In the genomic region with DNA sequence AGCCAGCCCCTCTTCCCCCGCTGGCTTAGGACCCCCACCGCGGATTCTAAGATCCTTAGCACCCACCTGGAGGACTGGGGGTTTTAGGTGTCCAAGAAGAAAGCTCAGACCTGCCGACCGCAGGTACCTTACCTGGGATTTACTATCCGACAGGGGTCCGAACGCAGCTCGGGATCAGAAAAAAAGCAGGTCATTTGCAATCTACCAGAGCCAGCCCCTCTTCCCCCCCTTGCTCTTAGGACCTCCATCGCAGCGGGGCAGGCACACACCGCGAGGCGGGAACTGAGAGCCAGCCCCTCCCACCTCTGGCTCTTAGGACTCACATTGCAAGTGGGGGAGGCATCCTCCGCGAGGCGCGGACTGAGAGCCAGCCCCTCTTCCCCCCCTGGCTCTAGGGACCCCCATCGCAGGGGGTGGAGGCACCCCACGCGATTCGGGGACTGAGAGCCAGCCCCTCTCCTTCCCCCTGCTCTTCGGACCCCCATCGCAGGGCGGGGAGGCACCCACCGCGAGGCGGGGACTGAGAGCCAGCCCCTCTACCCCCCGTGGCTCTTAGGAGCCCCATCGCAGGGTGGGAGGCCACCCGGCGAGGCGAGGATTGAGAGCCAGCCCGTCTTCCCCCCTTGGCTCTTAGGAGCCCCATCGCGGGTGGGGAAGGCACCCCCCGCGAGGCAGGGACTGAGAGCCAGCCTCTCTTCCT, we compare ENCODE assay signal across 8 cellular contexts. TPM values are rescaled to one million over a fixed set of nuclear protein-coding genes. Genes with fewer than 3 reads are reported as not detected.
A peak's percentile ranks its signal among the peaks of the same experiment; 100 is the strongest.
DNase-seq lines count a peak whose midpoint lies in the region; ATAC-seq, FAIRE-seq and TF ChIP-seq lines count a peak whose summit lies in the region.

No MANE protein-coding gene starts in this region.

- BruUV-seq in mammary epithelial cell (replicated peaks; lab: Mats Ljungman, UMichigan) = no TSS peak

- peak overlapping the region; percentile 20 for H2AFZ ChIP-seq in mammary epithelial cell (ENCODE audit: low read depth, low read length)

- H3K4me1 ChIP-seq in mammary epithelial cell (ENCODE audit: insufficient read depth, low read length) = peaks cover 22% of the 10 kb centered on the region
- peaks cover 10% of the 10 kb centered on the region for H3K4me1 ChIP-seq in mucosa of descending colon (ENCODE audit: low read depth)

- H3K79me2 ChIP-seq in mammary epithelial cell (ENCODE audit: insufficient read depth, low read length) = no peaks in the 10 kb centered on the region

- peak; percentile 64 for ATAC-seq in HG02973 (IDR thresholded peaks at IDR 0.05; ENCODE audit: unreplicated experiment)
- ATAC-seq in mucosa of descending colon = peak; percentile 71
- ATAC-seq in HG02623 (IDR thresholded peaks at IDR 0.05; ENCODE audit: unreplicated experiment) = no peak

- FAIRE-seq in urothelium cell line (lab: Jason Lieb, UNC) = no peak
- no peak for FAIRE-seq in GM12891 (lab: Jason Lieb, UNC)

- intact Hi-C loops in mammary epithelial cell (cut with micrococcal nuclease) (no loop called here), mucosa of descending colon (cut with DNase I, micrococcal nuclease) (no loop called here)

- dilution Hi-C loops in mammary epithelial cell (cut with HindIII; ENCODE audit: low sequenced_read_pairs) = no loop called here

- TF ChIP-seq POLR2A in GM12891 (IDR thresholded peaks at IDR 0.05; ENCODE audit: low read depth, low read length) = no peak

- H4K20me1 ChIP-seq in mammary epithelial cell (ENCODE audit: insufficient read depth, low read length) = no peaks in the 10 kb centered on the region

- WGBS in mammary epithelial cell (ENCODE audit: low coverage, missing lambda C conversion rate) = 9% methylated on average over 15 of the region's 38 CpGs

- H3K9ac ChIP-seq in mammary epithelial cell (ENCODE audit: insufficient read depth, low read length) = no peak overlapping the region

- H3K9me3 ChIP-seq in mammary epithelial cell (replicated peaks; ENCODE audit: insufficient read depth, low read length) (no peaks in the 10 kb centered on the region), mucosa of descending colon (no peaks in the 10 kb centered on the region)

- peak overlapping the region; percentile 60 for H3K4me2 ChIP-seq in mammary epithelial cell (ENCODE audit: insufficient read depth, low read depth, low read length)

- no peak overlapping the region for H3K27ac ChIP-seq in mammary epithelial cell (ENCODE audit: insufficient read depth, low read depth, low read length)

- peak; percentile 53 for DNase-seq in DMS79 (lab: John Stamatoyannopoulos, UW)
- peak; percentile 62 for DNase-seq in NCI-H82 treated with DMSO at 0.1 percent for 48 hours (lab: John Stamatoyannopoulos, UW; ENCODE audit: unreplicated experiment)
- no peak for DNase-seq in mammary epithelial cell
- DNase-seq in mucosa of descending colon = peak in 2 of 3 donors; percentile 40 to 49
- peak; percentile 76 for DNase-seq in urothelium cell line (ENCODE audit: low spot score)
- DNase-seq in GM12891 (ENCODE audit: insufficient read length, low spot score) = no peak

- H3K4me3 ChIP-seq in mammary epithelial cell (replicated peaks in 1 of 3; ENCODE audit: insufficient read depth in 1 of 3, low read depth in 2 of 3, low read length in 3 of 3) (peak overlapping the region in 1 of 3 experiments; percentile 14), mucosa of descending colon (no peak overlapping the region)

- in situ Hi-C loops in mammary epithelial cell (cut with MboI; ENCODE audit: low sequenced_read_pairs in 2 of 2) = loop anchor here in 1 of 2 donors (25.0 kb wide), 1 partner anchor 118 kb away; no protein-coding TSS in a partner anchor

- no peaks in the 10 kb centered on the region for H3K36me3 ChIP-seq in mammary epithelial cell (ENCODE audit: insufficient read depth, low read length)
- H3K36me3 ChIP-seq in mucosa of descending colon (ENCODE audit: low read depth) = no peaks in the 10 kb centered on the region

- CTCF ChIA-PET in mammary epithelial cell (lab: Charles Lee; ENCODE audit: low non-redundant PET) = no interaction called here

- H3K27me3 ChIP-seq in mammary epithelial cell (ENCODE audit: insufficient read depth, low read length) = peaks cover 20% of the 10 kb centered on the region

- no peak for TF ChIP-seq CTCF in mammary epithelial cell (conservative IDR thresholded peaks at IDR 0.05 in 1 of 2, IDR thresholded peaks at IDR 0.05 in 1 of 2; ENCODE audit: extremely low read depth in 1 of 2, insufficient read depth in 1 of 2, low read depth in 1 of 2, low read length in 2 of 2)
- no peak for TF ChIP-seq CTCF in mucosa of descending colon (IDR thresholded peaks at IDR 0.05)

TF ChIP-seq in GM12891, 5 proteins besides CTCF, POLR2A, EP300 and RAD21:
- TF ChIP-seq POLR2AphosphoS5 (IDR thresholded peaks at IDR 0.05; ENCODE audit: low read depth, low read length) (no peak), TAF1 (IDR thresholded peaks at IDR 0.05; ENCODE audit: low read depth, low read length) (no peak), SPI1 (IDR thresholded peaks at IDR 0.05; ENCODE audit: low read depth, low read length) (no peak), PAX5 (IDR thresholded peaks at IDR 0.05; ENCODE audit: insufficient read depth, low read length, severe bottlenecking) (no peak), POU2F2 (IDR thresholded peaks at IDR 0.05; ENCODE audit: low read depth, low read length) (no peak)
TF ChIP-seq in GM12891: peak in this region for 0.

RNA-seq across cellular contexts. Expression of gene DDX11, which starts 45.3 kb away (rescaled TPM):
- 10 to 100 TPM; 11.8 to 61.2 TPM for total RNA-seq in mammary epithelial cell
- 23.1 TPM for polyA plus RNA-seq in mammary epithelial cell
- 48.2 TPM for polyA minus RNA-seq in mammary epithelial cell
- total RNA-seq in mucosa of descending colon = 10 to 100 TPM; 36.3 to 49.7 (median 37.1) TPM
- 37.9 TPM for polyA plus RNA-seq in GM12891 (2012; ENCODE audit: low read depth, missing spikeins)

Comparison
In these comparisons a context has a peak if more than half of its experiments do, and no peak if none do; other contexts are left out.
1. DNase-seq: peak in DMS79 (single experiment), NCI-H82 treated with DMSO at 0.1 percent for 48 hours (single experiment), mucosa of descending colon (2 of 3) and urothelium cell line (single experiment); none in mammary epithelial cell (single experiment) and GM12891 (single experiment).